Comparison of ENCODE assay signal across 15 cellular contexts in the genomic region with DNA sequence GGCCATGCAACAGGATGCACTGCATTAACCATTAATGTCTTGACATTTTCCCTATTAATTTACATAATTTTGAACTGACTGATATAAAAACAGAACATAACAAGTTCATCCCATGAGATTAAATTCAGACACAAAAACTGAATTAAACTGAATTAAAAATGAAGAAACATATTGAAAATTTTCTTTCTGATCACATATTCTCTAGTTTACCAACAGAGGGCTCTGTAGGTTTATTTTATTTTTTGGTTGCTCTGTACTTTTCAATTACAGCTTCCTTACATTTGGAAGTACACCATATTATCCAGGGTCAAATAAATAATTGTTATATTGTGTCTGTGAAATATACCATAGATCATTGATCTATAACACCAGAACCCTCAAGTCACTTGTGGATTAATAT. TPM values are rescaled to one million over a fixed set of nuclear protein-coding genes. Genes with fewer than 3 reads are reported as not detected.
DNase-seq lines count a peak whose midpoint lies in the region; ATAC-seq, FAIRE-seq and TF ChIP-seq lines count a peak whose summit lies in the region.
"Had no signal": no experiment of that assay in that cellular context is flagged by ENCODE, and none has a peak within 500 bp of the region (broad histone marks: within the 10 kb centered on the region; RNA-seq: fewer than 3 reads in every experiment).

No MANE protein-coding gene starts in this region.

- no peaks in the 10 kb centered on the region for H3K79me2 ChIP-seq in HCT116 (ENCODE audit: insufficient read depth, low read length)

- no peak overlapping the region for H2AFZ ChIP-seq in HCT116 (ENCODE audit: low read depth, low read length, poor library complexity, severe bottlenecking)

- no peak for ATAC-seq in HCT116
- ATAC-seq in gastrocnemius medialis, result no peak

- H3K27ac Mint-ChIP-seq in activated CD4-positive, alpha-beta memory T cell treated with anti-CD3 and anti-CD28 coated beads, Interleukin-2, amount 10 ng/mL, durations not matched to agents 7 days and 5 days, result no peak overlapping the region

- no peaks in the 10 kb centered on the region for H4K20me1 ChIP-seq in HCT116 (ENCODE audit: insufficient read depth)

- H3K36me3 Mint-ChIP-seq in activated CD4-positive, alpha-beta memory T cell treated with anti-CD3 and anti-CD28 coated beads, Interleukin-2, amount 10 ng/mL, durations not matched to agents 7 days and 5 days (ENCODE audit: low read depth), result no peaks in the 10 kb centered on the region

- H3K4me1 Mint-ChIP-seq in activated CD4-positive, alpha-beta memory T cell treated with anti-CD3 and anti-CD28 coated beads, Interleukin-2, amount 10 ng/mL, durations not matched to agents 7 days and 5 days, result no peaks in the 10 kb centered on the region

- H3K27me3 ChIP-seq in HCT116 (ENCODE audit: insufficient read depth, low read length) (no peaks in the 10 kb centered on the region), ovary (no peaks in the 10 kb centered on the region), gastrocnemius medialis (no peaks in the 10 kb centered on the region)

- no peaks in the 10 kb centered on the region for H3K27me3 Mint-ChIP-seq in activated CD4-positive, alpha-beta memory T cell treated with anti-CD3 and anti-CD28 coated beads, Interleukin-2, amount 10 ng/mL, durations not matched to agents 7 days and 5 days

- H3K4me1 ChIP-seq in HCT116 (ENCODE audit: control insufficient read depth in 1 of 2, insufficient read depth in 2 of 2, low read length in 2 of 2), result no peaks in the 10 kb centered on the region
- H3K4me1 ChIP-seq in ovary (ENCODE audit: insufficient read depth), result no peaks in the 10 kb centered on the region
- no peaks in the 10 kb centered on the region for H3K4me1 ChIP-seq in gastrocnemius medialis

- H3K36me3 ChIP-seq in HCT116 (ENCODE audit: control insufficient read depth in 1 of 2, insufficient read depth in 2 of 2, low read length in 2 of 2) (no peaks in the 10 kb centered on the region), ovary (no peaks in the 10 kb centered on the region), gastrocnemius medialis (no peaks in the 10 kb centered on the region)

- no peak for TF ChIP-seq EP300 in ovary (IDR thresholded peaks at IDR 0.05)

- DNase-seq in AG10803 (ENCODE audit: low read depth), result peak; percentile 0
- DNase-seq in HCT116 (ENCODE audit: low read depth, low spot score), result no peak
- DNase-seq in RCC 7860 (ENCODE audit: low spot score), result peak; percentile 5
- no peak for DNase-seq in T-helper 1 cell
- no peak for DNase-seq in activated CD4-positive, alpha-beta memory T cell treated with anti-CD3 and anti-CD28 coated beads, Interleukin-2, amount 10 ng/mL, durations not matched to agents 7 days and 5 days
- no peak for DNase-seq in ovary
- DNase-seq in gastrocnemius medialis, result no peak
- DNase-seq: activated CD4-positive, CD25-positive, alpha-beta regulatory T cell; activated naive CD4-positive, alpha-beta T cell treated with anti-CD3 and anti-CD28 coated beads, Interleukin-2, amount 50 U/mL, for 16 hours; DMS79 treated with DMSO at 0.1 percent for 48 hours; mesenchymal stem cell; stimulated activated CD4-positive, alpha-beta T cell treated with anti-CD3 and anti-CD28 coated beads, Interleukin-15, amount 100 ng/mL, for 24 hours; stimulated activated naive CD4-positive, alpha-beta T cell treated with Interleukin-2 at 50 U/mL for 16 hours had no signal

- H3K4me3 ChIP-seq in AG10803 (ENCODE audit: low read length) (no peak overlapping the region), HCT116 (replicated peaks in 1 of 2; ENCODE audit: low read depth in 1 of 2, low read length in 2 of 2) (no peak overlapping the region), ovary (no peak overlapping the region), gastrocnemius medialis (no peak overlapping the region)

- no peak overlapping the region for H3K27ac ChIP-seq in HCT116 (ENCODE audit: low read depth, low read length)
- H3K27ac ChIP-seq in ovary, result no peak overlapping the region
- H3K27ac ChIP-seq in gastrocnemius medialis, result no peak overlapping the region
- H3K27ac ChIP-seq: epithelial cell of prostate had no signal

- CTCF ChIA-PET in HCT116 (lab: Charles Lee), result interaction anchor here (0.7 to 1.0 kb wide), 2 partner anchors 1495 to 1764 kb away, joined by 3 read pairs; no protein-coding TSS in a partner anchor
- CTCF ChIA-PET in activated CD4-positive, alpha-beta memory T cell treated with anti-CD3 and anti-CD28 coated beads, Interleukin-2, amount 10 ng/mL, durations not matched to agents 7 days and 5 days (lab: Charles Lee), result no interaction called here

- POLR2A ChIA-PET in HCT116 (lab: Charles Lee), result no interaction called here
- POLR2A ChIA-PET in activated CD4-positive, alpha-beta memory T cell treated with anti-CD3 and anti-CD28 coated beads, Interleukin-2, amount 10 ng/mL, durations not matched to agents 7 days and 5 days (lab: Charles Lee), result no interaction called here

- no peaks in the 10 kb centered on the region for H3K9me3 Mint-ChIP-seq in activated CD4-positive, alpha-beta memory T cell treated with anti-CD3 and anti-CD28 coated beads, Interleukin-2, amount 10 ng/mL, durations not matched to agents 7 days and 5 days

- H3K4me3 Mint-ChIP-seq in activated CD4-positive, alpha-beta memory T cell treated with anti-CD3 and anti-CD28 coated beads, Interleukin-2, amount 10 ng/mL, durations not matched to agents 7 days and 5 days, result no peak overlapping the region

- in situ Hi-C loops in gastrocnemius medialis (cut with MboI; ENCODE audit: low sequenced_read_pairs in 4 of 4), result no loop called here

- H3K4me2 ChIP-seq in HCT116 (ENCODE audit: low read length), result no peak overlapping the region

- no peaks in the 10 kb centered on the region for H3K9me2 ChIP-seq in HCT116 (ENCODE audit: insufficient read depth)

- H3K9ac ChIP-seq in HCT116 (ENCODE audit: low read length), result no peak overlapping the region

- intact Hi-C loops in HCT116 (cut with micrococcal nuclease) (no loop called here), ovary (cut with DNase I) (no loop called here), gastrocnemius medialis (cut with DNase I; ENCODE audit: low total_unique reads) (no loop called here)

- RAD21 ChIA-PET in HCT116 (lab: Charles Lee; ENCODE audit: low non-redundant PET in 1 of 2, low total read pairs in 2 of 2, uncharacterized antibody in 2 of 2, unreplicated experiment in 2 of 2), result interaction anchor here in 1 of 2 experiments (1.1 kb wide), 1 partner anchor 1494 kb away, joined by 3 read pairs; no protein-coding TSS in a partner anchor

- TF ChIP-seq CTCF in AG10803 (conservative IDR thresholded peaks at IDR 0.05; ENCODE audit: low read length), result peak; percentile 43
- peak in 2 of 3 experiments; percentile 12 to 35; a peak in 3 of 6 replicates for TF ChIP-seq CTCF in HCT116 (IDR thresholded peaks at IDR 0.05 in 2 of 3, conservative IDR thresholded peaks at IDR 0.05 in 1 of 3; ENCODE audit: borderline replicate concordance in 1 of 3, insufficient read depth in 1 of 3, low read depth in 2 of 3, low read length in 2 of 3)
- TF ChIP-seq CTCF in ovary (IDR thresholded peaks at IDR 0.05), result no peak
- TF ChIP-seq CTCF in gastrocnemius medialis (IDR thresholded peaks at IDR 0.05 in 4 of 5, conservative IDR thresholded peaks at IDR 0.05 in 1 of 5), result no peak

- peak; percentile 40; the same call in 1 of the 2 replicates for TF ChIP-seq RAD21 in HCT116 (IDR thresholded peaks at IDR 0.05; ENCODE audit: low read depth)

- FAIRE-seq in RCC 7860 (lab: Jason Lieb, UNC) (peak; percentile 74), islet of Langerhans (lab: Jason Lieb, UNC) (peak; percentile 66)

- TF ChIP-seq POLR2A in HCT116 (IDR thresholded peaks at IDR 0.05; ENCODE audit: borderline replicate concordance, extremely low read depth, insufficient read depth, insufficient read length) (no peak), ovary (IDR thresholded peaks at IDR 0.05) (no peak), gastrocnemius medialis (IDR thresholded peaks at IDR 0.05) (no peak)

- H3K9me3 ChIP-seq in HCT116 (ENCODE audit: control insufficient read depth in 1 of 2, insufficient read depth in 1 of 2, low read depth in 1 of 2, low read length in 2 of 2), result no peaks in the 10 kb centered on the region
- H3K9me3 ChIP-seq in ovary, result no peaks in the 10 kb centered on the region
- no peaks in the 10 kb centered on the region for H3K9me3 ChIP-seq in gastrocnemius medialis

- no TSS peak for BruUV-seq in HCT116 (replicated peaks; lab: Mats Ljungman, UMichigan)

TF ChIP-seq in HCT116, 20 proteins besides CTCF, POLR2A, EP300 and RAD21:
- TF ChIP-seq SIN3A (IDR thresholded peaks at IDR 0.05; ENCODE audit: low read depth) (no peak), ZNF274 (IDR thresholded peaks at IDR 0.05; ENCODE audit: low read depth, low read length) (no peak), CEBPB (IDR thresholded peaks at IDR 0.05; ENCODE audit: low read depth) (no peak), YY1 (IDR thresholded peaks at IDR 0.05; ENCODE audit: extremely low read depth, insufficient replicate concordance, low read depth, low read length) (no peak), SP1 (IDR thresholded peaks at IDR 0.05; ENCODE audit: low read depth) (no peak)
- TF ChIP-seq, protein P1, sequence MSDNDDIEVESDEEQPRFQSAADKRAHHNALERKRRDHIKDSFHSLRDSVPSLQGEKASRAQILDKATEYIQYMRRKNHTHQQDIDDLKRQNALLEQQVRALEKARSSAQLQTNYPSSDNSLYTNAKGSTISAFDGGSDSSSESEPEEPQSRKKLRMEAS (IDR thresholded peaks at IDR 0.05), result no peak
TF ChIP-seq in HCT116: peak in this region for 0.

RNA-seq across cellular contexts. Expression of a gene that starts 27.3 kb away (rescaled TPM):
- total RNA-seq in HCT116 (2021; ENCODE audit: unreplicated experiment) (not detected), ovary (not detected), gastrocnemius medialis (not detected)
- polyA plus RNA-seq in HCT116 (2012), result not detected in 2 replicates
- not detected for total RNA-seq in activated CD4-positive, alpha-beta memory T cell treated with anti-CD3 and anti-CD28 coated beads, Interleukin-2, amount 10 ng/mL, durations not matched to agents 7 days and 5 days
- polyA plus RNA-seq in ovary, result not detected

RNA-seq across cellular contexts. Expression of a gene that starts 53.7 kb away (rescaled TPM):
- total RNA-seq in HCT116 (2021; ENCODE audit: unreplicated experiment) (0.05 TPM), ovary (under 1 TPM in 2 of 7 donors, not detected in 5; 0.18 to 0.46 TPM), gastrocnemius medialis (not detected)
- polyA plus RNA-seq in HCT116 (2012), result not detected in 2 replicates
- total RNA-seq in activated CD4-positive, alpha-beta memory T cell treated with anti-CD3 and anti-CD28 coated beads, Interleukin-2, amount 10 ng/mL, durations not matched to agents 7 days and 5 days, result not detected
- polyA plus RNA-seq in ovary, result not detected

Comparison
In these comparisons a context has a peak if more than half of its experiments do, and no peak if none do; other contexts are left out.
1. DNase-seq: peak in AG10803 (single experiment) and RCC 7860 (single experiment); none in HCT116 (single experiment), T-helper 1 cell (0 of 5), activated CD4-positive, alpha-beta memory T cell treated with anti-CD3 and anti-CD28 coated beads, Interleukin-2, amount 10 ng/mL, durations not matched to agents 7 days and 5 days (single experiment), ovary (0 of 5) and gastrocnemius medialis (0 of 2).
2. CTCF ChIP-seq: peak in AG10803 (single experiment) and HCT116 (2 of 3); none in ovary (0 of 3) and gastrocnemius medialis (0 of 5).